In the genomic region with DNA sequence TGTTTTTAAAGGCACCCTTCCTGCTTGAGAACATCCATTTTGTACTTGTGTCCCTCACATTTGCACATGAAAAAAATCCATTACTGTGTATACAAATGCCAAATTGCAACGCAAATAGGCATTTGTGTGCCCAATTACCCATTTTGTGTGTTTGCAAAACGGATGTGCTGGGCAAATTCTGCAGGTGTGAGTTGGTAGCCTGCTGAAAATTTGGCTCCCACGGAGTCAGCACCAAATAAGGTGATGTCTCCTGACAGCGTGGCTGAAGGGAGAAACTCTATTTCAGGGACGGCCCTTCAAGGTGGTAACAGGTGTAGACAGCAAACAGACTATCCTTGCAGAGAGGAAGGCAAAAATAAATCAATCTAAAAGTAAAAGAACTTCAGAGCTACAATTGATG, we compare ENCODE assay signal across 15 cellular contexts.
"Had no signal": no experiment of that assay in that cellular context is flagged by ENCODE, and none has a peak within 500 bp of the region (broad histone marks: within the 10 kb centered on the region; RNA-seq: fewer than 3 reads in every experiment).

No MANE protein-coding gene starts in this region.

- H3K4me3 Mint-ChIP-seq: activated CD4-positive, alpha-beta T cell treated with anti-CD3 and anti-CD28 coated beads, Interleukin-2, amount 10 ng/mL, durations not matched to agents 7 days and 5 days; activated CD8-positive, alpha-beta T cell treated with anti-CD3 and anti-CD28 coated beads, Interleukin-2, amount 10 ng/mL, durations not matched to agents 7 days and 5 days; activated T-cell treated with anti-CD3 and anti-CD28 coated beads, Interleukin-2, amount 50 U/mL, for 4 hours; naive B cell; neural crest cell had no signal

- H3K36me3 ChIP-seq: ascending aorta, esophagus squamous epithelium, thyroid gland had no signal

- DNase-seq: activated CD4-positive, alpha-beta T cell treated with anti-CD3 and anti-CD28 coated beads, Interleukin-2, amount 10 ng/mL, durations not matched to agents 7 days and 5 days; activated CD8-positive, alpha-beta T cell treated with anti-CD3 and anti-CD28 coated beads, Interleukin-2, amount 10 ng/mL, durations not matched to agents 7 days and 5 days; activated naive CD4-positive, alpha-beta T cell treated with anti-CD3 and anti-CD28 coated beads, Interleukin-2, amount 50 U/mL, for 16 hours; activated T-cell treated with anti-CD3 and anti-CD28 coated beads, Interleukin-2, amount 50 U/mL, for 4 hours; effector memory CD4-positive, alpha-beta T cell; esophagus squamous epithelium; mesenchymal stem cell; mucosa of descending colon; naive B cell; stimulated activated CD8-positive, alpha-beta memory T cell treated with anti-CD3 and anti-CD28 coated beads, Interleukin-4, amount 100 ng/mL, for 48 hours; stimulated activated naive CD4-positive, alpha-beta T cell; thyroid gland had no signal

- H3K36me3 Mint-ChIP-seq: naive B cell had no signal

- H3K9me3 ChIP-seq: ascending aorta, esophagus squamous epithelium, mucosa of descending colon, thyroid gland had no signal

- H3K27ac ChIP-seq: ascending aorta, esophagus squamous epithelium, thyroid gland had no signal

- H3K27me3 Mint-ChIP-seq: naive B cell had no signal

- H3K27me3 ChIP-seq: ascending aorta, esophagus squamous epithelium, thyroid gland had no signal

- H3K4me1 ChIP-seq: ascending aorta had no signal

- H3K4me1 Mint-ChIP-seq: neural crest cell had no signal

- H3K4me3 ChIP-seq: ascending aorta, esophagus squamous epithelium, mucosa of descending colon, thyroid gland had no signal

- ATAC-seq: activated CD4-positive, CD25-positive, alpha-beta regulatory T cell treated with anti-CD3 and anti-CD28 coated beads, Interleukin-2, amount 50 U/mL, for 24 hours; activated CD8-positive, alpha-beta T cell treated with anti-CD3 and anti-CD28 coated beads, Interleukin-2, amount 10 ng/mL, durations not matched to agents 7 days and 5 days; activated T-cell treated with anti-CD3 and anti-CD28 coated beads, Interleukin-2, amount 50 U/mL, for 4 hours; mucosa of descending colon had no signal

- H3K27ac Mint-ChIP-seq: activated CD4-positive, alpha-beta T cell treated with anti-CD3 and anti-CD28 coated beads, Interleukin-2, amount 10 ng/mL, durations not matched to agents 7 days and 5 days; activated CD8-positive, alpha-beta T cell treated with anti-CD3 and anti-CD28 coated beads, Interleukin-2, amount 10 ng/mL, durations not matched to agents 7 days and 5 days; naive B cell had no signal
